In the genomic region with DNA sequence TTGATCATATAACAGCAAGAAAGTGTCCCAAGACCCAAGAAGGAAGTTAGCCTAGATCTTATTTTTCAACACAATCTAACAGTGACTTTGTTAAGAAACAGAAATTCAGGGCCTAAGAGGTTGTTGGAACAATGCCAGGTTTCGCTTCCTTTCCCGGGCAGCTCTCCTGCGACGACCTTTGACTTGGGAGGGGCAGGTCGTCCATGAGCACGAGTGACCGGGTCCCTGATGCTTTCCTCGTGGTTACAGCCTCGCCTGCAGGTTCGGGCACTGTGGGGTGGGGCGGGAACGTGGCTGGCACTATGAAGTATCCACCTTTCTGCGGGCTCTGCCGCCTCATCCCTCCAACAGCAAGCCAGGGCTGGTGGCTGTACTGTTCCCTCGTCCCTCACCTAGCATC, we compare ENCODE assay signal across 13 cellular contexts.
DNase-seq lines count a peak whose midpoint lies in the region; ATAC-seq and TF ChIP-seq lines count a peak whose summit lies in the region.
"Had no signal": no experiment of that assay in that cellular context is flagged by ENCODE, and none has a peak within 500 bp of the region (broad histone marks: within the 10 kb centered on the region; RNA-seq: fewer than 3 reads in every experiment).

No MANE protein-coding gene starts in this region.

- no peak overlapping the region for H3K9ac ChIP-seq in trophoblast cell (ENCODE audit: low read length)

- peak overlapping the region; percentile 30 for H3K14ac ChIP-seq in trophoblast cell (ENCODE audit: low read length)

- H2AFZ ChIP-seq in trophoblast cell (ENCODE audit: insufficient read depth, low read length, poor library complexity): no peak overlapping the region

- H3K27me3 ChIP-seq in foreskin keratinocyte (no peaks in the 10 kb centered on the region), trophoblast cell (ENCODE audit: insufficient read depth, low read length) (no peaks in the 10 kb centered on the region), dorsolateral prefrontal cortex (peaks cover 0 to 5% (median 0%) of the 10 kb centered on the region in 45 donors)

- WGBS in trophoblast cell (ENCODE audit: extremely low coverage, insufficient coverage, insufficient read length): no CpG with 5 or more reads among the region's 15 CpGs

- peak overlapping the region; percentile 7 for H2BK5ac ChIP-seq in trophoblast cell (ENCODE audit: low read depth, low read length, poor library complexity)

- H2AK5ac ChIP-seq in trophoblast cell (ENCODE audit: low read length): no peak overlapping the region

- intact Hi-C loops in dorsolateral prefrontal cortex (cut with DNase I): no loop called here

- no peak overlapping the region for H3K23ac ChIP-seq in trophoblast cell (ENCODE audit: low read length)

- H3K79me1 ChIP-seq in trophoblast cell (ENCODE audit: low read length): no peaks in the 10 kb centered on the region

- H2BK12ac ChIP-seq in trophoblast cell (ENCODE audit: low read length): peak overlapping the region; percentile 58

- H3K36me3 ChIP-seq in trophoblast cell (ENCODE audit: control insufficient read depth in 1 of 2, insufficient read depth in 2 of 2, low read length in 2 of 2): no peaks in the 10 kb centered on the region

- no peak overlapping the region for H4K12ac ChIP-seq in trophoblast cell (ENCODE audit: low read depth, low read length)

- no peak overlapping the region for H3K4me3 ChIP-seq in GM12865 (ENCODE audit: low read depth, low read length)
- H3K4me3 ChIP-seq in trophoblast cell (ENCODE audit: low read depth, low read length): no peak overlapping the region
- no peak overlapping the region for H3K4me3 ChIP-seq in dorsolateral prefrontal cortex

- H3K4me1 ChIP-seq in foreskin keratinocyte: no peaks in the 10 kb centered on the region
- peaks cover 22 to 26% of the 10 kb centered on the region in 2 experiments for H3K4me1 ChIP-seq in trophoblast cell (ENCODE audit: control insufficient read depth in 1 of 2, insufficient read depth in 2 of 2, low read length in 2 of 2)

- H3K9me3 ChIP-seq in trophoblast cell (ENCODE audit: insufficient read depth, low read depth, low read length): peaks cover 2% of the 10 kb centered on the region

- ATAC-seq in foreskin keratinocyte (peak; percentile 28), GM21360 (IDR thresholded peaks at IDR 0.05; ENCODE audit: unreplicated experiment) (no peak)
- ATAC-seq: CD8-positive, alpha-beta T cell; natural killer cell had no signal

- no peak overlapping the region for H3K18ac ChIP-seq in trophoblast cell (ENCODE audit: low read length)

- DNase-seq in GM12865 (ENCODE audit: low read depth) (peak; percentile 47), NAMALWA (ENCODE audit: low spot score) (peak; percentile 51), foreskin keratinocyte (no peak), trophoblast cell (peak in 1 of 2 donors; percentile 25), dorsolateral prefrontal cortex (no peak), ecto neural progenitor cell (ENCODE audit: low spot score) (no peak), NCI-H1105 (lab: John Stamatoyannopoulos, UW) (no peak)
- DNase-seq: activated CD4-positive, alpha-beta T cell treated with anti-CD3 and anti-CD28 coated beads for 4 hours; activated naive CD4-positive, alpha-beta T cell treated with anti-CD3 and anti-CD28 coated beads, Interleukin-2, amount 10 ng/mL, durations not matched to agents 7 days and 5 days; CD8-positive, alpha-beta T cell; Kasumi-1; natural killer cell had no signal

- no peak for TF ChIP-seq CTCF in GM12865 (IDR thresholded peaks at IDR 0.05; ENCODE audit: insufficient read depth, low read depth, low read length, missing control alignments)
- no peak for TF ChIP-seq CTCF in foreskin keratinocyte (conservative IDR thresholded peaks at IDR 0.05)
- TF ChIP-seq CTCF in dorsolateral prefrontal cortex (IDR thresholded peaks at IDR 0.05 in 54 of 56, conservative IDR thresholded peaks at IDR 0.05 in 2 of 56; ENCODE audit: low read depth in 1 of 56, partially characterized antibody in 56 of 56): no peak

- no peak overlapping the region for H2BK120ac ChIP-seq in trophoblast cell (ENCODE audit: insufficient read depth, low read length, poor library complexity)

- H3K79me2 ChIP-seq in trophoblast cell (ENCODE audit: control insufficient read depth, insufficient read depth, low read length, poor library complexity): no peaks in the 10 kb centered on the region

- H3K27ac ChIP-seq in foreskin keratinocyte (no peak overlapping the region), trophoblast cell (ENCODE audit: low read depth, low read length) (no peak overlapping the region), dorsolateral prefrontal cortex (no peak overlapping the region)

- H4K91ac ChIP-seq in trophoblast cell (ENCODE audit: low read depth, low read length): peak overlapping the region; percentile 41

- no peak overlapping the region for H3K4ac ChIP-seq in trophoblast cell (ENCODE audit: low read depth, low read length)

- H4K8ac ChIP-seq in trophoblast cell (ENCODE audit: low read depth, low read length): no peak overlapping the region

- H3K4me2 ChIP-seq in trophoblast cell (ENCODE audit: low read length): no peak overlapping the region

Comparison
In these comparisons a context has a peak if more than half of its experiments do, and no peak if none do; other contexts are left out.
1. DNase-seq: peak in GM12865 (single experiment) and NAMALWA (single experiment); none in foreskin keratinocyte (0 of 2), dorsolateral prefrontal cortex (0 of 10), ecto neural progenitor cell (single experiment) and NCI-H1105 (single experiment).